Comparison of ENCODE assay signal across 22 cellular contexts in genomic region chr17:45936610-45937009, GRCh38. TPM values are rescaled to one million over a fixed set of nuclear protein-coding genes. Genes with fewer than 3 reads are reported as not detected.
DNase-seq lines count a peak whose midpoint lies in the region; ATAC-seq, FAIRE-seq and TF ChIP-seq lines count a peak whose summit lies in the region.
"Had no signal": no experiment of that assay in that cellular context is flagged by ENCODE, and none has a peak within 500 bp of the region (broad histone marks: within the 10 kb centered on the region; RNA-seq: fewer than 3 reads in every experiment).

No MANE protein-coding gene starts in this region.

- BruUV-seq in HepG2 (replicated peaks; lab: Mats Ljungman, UMichigan), result no TSS peak

- peaks cover 51% of the 10 kb centered on the region for H3K27me3 Mint-ChIP-seq in chondrocyte (ENCODE audit: low read depth)

- H3K79me2 ChIP-seq in HepG2 (ENCODE audit: insufficient read depth, low read length), result peaks cover 24% of the 10 kb centered on the region

- H3K27ac ChIP-seq in HepG2 (ENCODE audit: extremely low read length, insufficient read depth, low read length), result peak overlapping the region; percentile 92
- H3K27ac ChIP-seq: esophagus squamous epithelium had no signal

- peaks cover 56% of the 10 kb centered on the region for H3K4me1 ChIP-seq in HepG2 (ENCODE audit: insufficient read depth, low read length)

- in situ Hi-C loops in HepG2 (cut with HindIII; ENCODE audit: extremely low pct_ligation_motif_present, low pct_unique_long_range_greater_than_20kb), result loop anchor here (10.0 kb wide), 1 partner anchor 62 kb away; no protein-coding TSS in a partner anchor

- H3K27me3 ChIP-seq in HepG2 (ENCODE audit: control insufficient read depth in 1 of 2, insufficient read depth in 2 of 2, low read length in 2 of 2), result no peaks in the 10 kb centered on the region; a peak in 1 of 5 replicates
- H3K27me3 ChIP-seq: esophagus squamous epithelium had no signal

- peak overlapping the region; percentile 88 for H3K4me2 ChIP-seq in HepG2 (ENCODE audit: low read depth, low read length)
- H3K4me2 ChIP-seq: GM23338 had no signal

- no peak overlapping the region for H3K4me3 Mint-ChIP-seq in chondrocyte (ENCODE audit: unreplicated experiment)
- H3K4me3 Mint-ChIP-seq: activated B cell treated with CpG ODN at 0.5 μM for 24 hours; activated CD4-positive, alpha-beta memory T cell treated with anti-CD3 and anti-CD28 coated beads for 36 hours; GM23338; mesothelial cell of epicardium; nephron progenitor cell; stimulated activated naive CD8-positive, alpha-beta T cell treated with anti-CD3 and anti-CD28 coated beads, Interleukin-15, Interleukin-2, amounts not matched to agents 100 ng/mL and 50 ng/mL, for 24 hours; type B pancreatic cell had no signal

- TF ChIP-seq POLR2A in HepG2 (IDR thresholded peaks at IDR 0.05; ENCODE audit: insufficient read depth in 1 of 2, low read depth in 2 of 2, low read length in 2 of 2), result no peak

- no peaks in the 10 kb centered on the region for H3K36me3 ChIP-seq in HepG2 (replicated peaks in 1 of 2; ENCODE audit: control insufficient read depth in 1 of 2, insufficient read depth in 2 of 2, low read length in 2 of 2)
- H3K36me3 ChIP-seq: esophagus squamous epithelium had no signal

- no peaks in the 10 kb centered on the region for H3K4me1 Mint-ChIP-seq in chondrocyte (ENCODE audit: low read depth)
- H3K4me1 Mint-ChIP-seq: activated B cell treated with CpG ODN at 0.5 μM for 24 hours, mesothelial cell of epicardium had no signal

- TF ChIP-seq EP300 in HepG2 (IDR thresholded peaks at IDR 0.05; ENCODE audit: low read depth in 2 of 2, low read length in 2 of 2), result no peak
- no peak for TF ChIP-seq EP300 in HepG2 (CRISPR knock-in tag; IDR thresholded peaks at IDR 0.05; ENCODE audit: borderline replicate concordance)

- FAIRE-seq in HepG2 (lab: Jason Lieb, UNC), result no peak

- H3K4me3 ChIP-seq in HepG2 (replicated peaks in 1 of 3; ENCODE audit: insufficient read depth in 1 of 3, low read depth in 2 of 3, low read length in 3 of 3), result 0 out of 6 replicates have a peak overlapping the region, but pooled peaks of 1 of the 3 experiments have one; percentile 2
- H3K4me3 ChIP-seq: esophagus squamous epithelium, GM23338 had no signal

- TF ChIP-seq CTCF in HepG2 (CRISPR knock-in tag; IDR thresholded peaks at IDR 0.05), result no peak
- no peak for TF ChIP-seq CTCF in chondrocyte (IDR thresholded peaks at IDR 0.05)

- 77% methylated on average over 4 of the region's 4 CpGs for WGBS in HepG2 (ENCODE audit: low lambda C conversion rate)

- peaks cover 2% of the 10 kb centered on the region for H3K36me3 Mint-ChIP-seq in chondrocyte (ENCODE audit: low read depth)
- H3K36me3 Mint-ChIP-seq: activated CD4-positive, alpha-beta memory T cell treated with anti-CD3 and anti-CD28 coated beads for 36 hours; mesothelial cell of epicardium; type B pancreatic cell had no signal

- no peak for TF ChIP-seq RAD21 in HepG2 (CRISPR knock-in tag; IDR thresholded peaks at IDR 0.05)

- H4K20me1 ChIP-seq in HepG2 (ENCODE audit: insufficient read depth, low read length), result no peaks in the 10 kb centered on the region

- POLR2A ChIA-PET in HepG2 (lab: Yijun Ruan, JAX), result interaction anchor here (1.0 to 4.8 kb wide), 6 partner anchors 8 to 77 kb away, joined by 3 to 61 read pairs (median 8); no protein-coding TSS in a partner anchor

- CTCF ChIA-PET in HepG2 (lab: Yijun Ruan, JAX; ENCODE audit: low intra/inter-chr PET ratio, low total read pairs), result no interaction called here

- H3K27ac Mint-ChIP-seq in chondrocyte (ENCODE audit: unreplicated experiment), result no peak overlapping the region
- H3K27ac Mint-ChIP-seq: activated B cell treated with CpG ODN at 0.5 μM for 24 hours; activated CD4-positive, alpha-beta memory T cell treated with anti-CD3 and anti-CD28 coated beads for 36 hours; GM23338; mesothelial cell of epicardium; nephron progenitor cell; stimulated activated naive CD8-positive, alpha-beta T cell treated with anti-CD3 and anti-CD28 coated beads, Interleukin-15, Interleukin-2, amounts not matched to agents 100 ng/mL and 50 ng/mL, for 24 hours; type B pancreatic cell had no signal

- H3K9me3 Mint-ChIP-seq in chondrocyte (ENCODE audit: low read depth), result no peaks in the 10 kb centered on the region
- H3K9me3 Mint-ChIP-seq: activated B cell treated with CpG ODN at 0.5 μM for 24 hours; activated CD4-positive, alpha-beta memory T cell treated with anti-CD3 and anti-CD28 coated beads for 36 hours; GM23338; mesothelial cell of epicardium; nephron progenitor cell; stimulated activated naive CD8-positive, alpha-beta T cell treated with anti-CD3 and anti-CD28 coated beads, Interleukin-15, Interleukin-2, amounts not matched to agents 100 ng/mL and 50 ng/mL, for 24 hours; type B pancreatic cell had no signal

- H2AFZ ChIP-seq in HepG2 (ENCODE audit: low read length), result no peak overlapping the region
- H2AFZ ChIP-seq: GM23338 had no signal

- DNase-seq in NCI-H1092 (lab: John Stamatoyannopoulos, UW) (peak; percentile 78), NCI-H187 (lab: John Stamatoyannopoulos, UW) (peak; percentile 17 to 21), NCI-H345 treated with DMSO at 0.1 percent for 48 hours (lab: John Stamatoyannopoulos, UW; ENCODE audit: unreplicated experiment) (peak; percentile 4), HepG2 (ENCODE audit: low spot score) (no peak), H4 (ENCODE audit: low spot score) (no peak), chondrocyte (ENCODE audit: low spot score) (no peak), HK-2 (ENCODE audit: unreplicated experiment) (no peak)
- DNase-seq: activated B cell treated with CpG ODN at 0.5 μM for 24 hours; activated CD4-positive, alpha-beta memory T cell treated with anti-CD3 and anti-CD28 coated beads for 36 hours; activated naive CD4-positive, alpha-beta T cell treated with Interleukin-2 at 50 U/mL for 16 hours; amygdala; central memory CD4-positive, alpha-beta T cell; effector CD8-positive, alpha-beta T cell; esophagus squamous epithelium; NCI-H2227 treated with DMSO at 0.1 percent for 48 hours; nephron progenitor cell; Right ventricle myocardium superior; stimulated activated CD4-positive, alpha-beta T cell treated with anti-CD3 and anti-CD28 coated beads, Interleukin-2, amount 100 ng/mL, for 24 hours had no signal

- intact Hi-C loops in HepG2 (cut with micrococcal nuclease; ENCODE audit: unreplicated experiment), result loop anchor here (1.0 kb wide), 1 partner anchor 13 kb away; no protein-coding TSS in a partner anchor

- ATAC-seq in HepG2, result peak; percentile 37
- ATAC-seq: GM23338 had no signal

- no peaks in the 10 kb centered on the region for H3K9me3 ChIP-seq in HepG2 (ENCODE audit: low read length)
- H3K9me3 ChIP-seq: esophagus squamous epithelium had no signal

- H3K9ac ChIP-seq in HepG2 (ENCODE audit: insufficient read depth, low read depth, low read length), result peak overlapping the region; percentile 71; the same call in 1 of the 2 replicates

TF ChIP-seq in HepG2, 621 proteins besides CTCF, POLR2A, EP300 and RAD21 (continues in another document):
- TF ChIP-seq SMYD3 (CRISPR knock-in tag; IDR thresholded peaks at IDR 0.05) (0 out of 2 replicates have a peak, but pooled peaks have one; percentile 41), SNAPC5 (CRISPR knock-in tag; IDR thresholded peaks at IDR 0.05; ENCODE audit: borderline replicate concordance) (peak; percentile 17; the same call in 1 of the 2 replicates), CREM (IDR thresholded peaks at IDR 0.05) (no peak), CREM (CRISPR knock-in tag; IDR thresholded peaks at IDR 0.05) (no peak), ZNF850 (CRISPR knock-in tag; conservative IDR thresholded peaks at IDR 0.05) (no peak), ISL2 (CRISPR knock-in tag; IDR thresholded peaks at IDR 0.05) (no peak), CBX2 (IDR thresholded peaks at IDR 0.05; ENCODE audit: low read depth, low read length) (no peak), CBX2 (CRISPR knock-in tag; IDR thresholded peaks at IDR 0.05; ENCODE audit: low read depth) (no peak), HOXA7 (CRISPR knock-in tag; IDR thresholded peaks at IDR 0.05) (no peak), RFXANK (CRISPR knock-in tag; IDR thresholded peaks at IDR 0.05) (no peak), DNMT1 (CRISPR knock-in tag; IDR thresholded peaks at IDR 0.05) (peak; percentile 9; the same call in 1 of the 2 replicates), KLF11 (CRISPR knock-in tag; IDR thresholded peaks at IDR 0.05) (no peak), ZNF329 (CRISPR knock-in tag; IDR thresholded peaks at IDR 0.05; ENCODE audit: low read depth) (0 out of 2 replicates have a peak, but pooled peaks have one; percentile 19)

RNA-seq across cellular contexts. Expression of gene MAPT, which starts 42.3 kb away (rescaled TPM):
- total RNA-seq in HepG2 (2016; rRNA removed; fragmentation: Illumina TruSeq; extraction: Trizol) (2.1 and 3.6 TPM in 2 replicates), chondrocyte (2.9 to 6.1 TPM (median 4.5 TPM) in 3 replicates)
- total RNA-seq in HepG2 (2016; cell fraction: cytosol; rRNA removed; fragmentation: Illumina TruSeq; extraction: Trizol; ENCODE audit: low read depth), result 2.0 and 2.2 TPM in 2 replicates
- 1.7 and 2.4 TPM in 2 replicates for total RNA-seq in HepG2 (2016; cell fraction: insoluble cytoplasmic fraction; rRNA removed; fragmentation: Illumina TruSeq; extraction: Trizol)
- total RNA-seq in HepG2 (2016; cell fraction: membrane; rRNA removed; fragmentation: Illumina TruSeq; extraction: Trizol), result 2.1 and 2.3 TPM in 2 replicates
- total RNA-seq in HepG2 (2016; cell fraction: nucleus; rRNA removed; fragmentation: Illumina TruSeq; extraction: Trizol), result 1.8 and 2.7 TPM in 2 replicates
- polyA plus RNA-seq in HepG2 (2011; rRNA removed), result 2.8 and 3.3 TPM in 2 replicates
- polyA plus RNA-seq in HepG2 (2011; cell fraction: cytosol; rRNA removed), result 1.4 and 1.9 TPM in 2 replicates
- polyA plus RNA-seq in HepG2 (2011; cell fraction: nucleus; rRNA removed), result 3.1 and 3.6 TPM in 2 replicates
- polyA plus RNA-seq in HepG2 (2012), result 3.8 and 7.8 TPM in 2 replicates
- polyA plus RNA-seq in HepG2 (2016; cell fraction: cytosol; fragmentation: Illumina TruSeq; extraction: Trizol; ENCODE audit: low read depth), result 6.6 and 6.7 TPM in 2 replicates
- polyA plus RNA-seq in HepG2 (2016; cell fraction: insoluble cytoplasmic fraction; fragmentation: Illumina TruSeq; extraction: Trizol; ENCODE audit: low read depth), result 4.1 and 6.8 TPM in 2 replicates
- 4.0 and 5.5 TPM in 2 replicates for polyA plus RNA-seq in HepG2 (2016; cell fraction: membrane; fragmentation: Illumina TruSeq; extraction: Trizol; ENCODE audit: low read depth)
- 3.8 and 5.1 TPM in 2 replicates for polyA plus RNA-seq in HepG2 (2016; cell fraction: nucleus; fragmentation: Illumina TruSeq; extraction: Trizol; ENCODE audit: insufficient read depth, low read depth)
- 2.0 and 2.7 TPM in 2 replicates for polyA minus RNA-seq in HepG2 (2011; rRNA and poly(A)+ RNA removed; ENCODE audit: low replicate concordance)
- 0.97 and 2.1 TPM in 2 replicates for polyA minus RNA-seq in HepG2 (2011; cell fraction: cytosol; rRNA and poly(A)+ RNA removed)
- polyA minus RNA-seq in HepG2 (2011; cell fraction: nucleus; rRNA and poly(A)+ RNA removed), result 1.4 and 1.7 TPM in 2 replicates
- 1.3 and 2.3 TPM in 2 replicates for total RNA-seq in H4 (2014; rRNA removed; shearing (Covaris generic))

Comparison
In these comparisons a context has a peak if more than half of its experiments do, and no peak if none do; other contexts are left out.
1. DNase-seq: peak in NCI-H1092 (single experiment), NCI-H187 (2 of 2) and NCI-H345 treated with DMSO at 0.1 percent for 48 hours (single experiment); none in HepG2 (single experiment), H4 (single experiment), chondrocyte (single experiment) and HK-2 (single experiment).